In genomic region chr9:129306318-129306973, GRCh38 we compare ENCODE assay signal across 22 cellular contexts.
A peak's percentile ranks its signal among the peaks of the same experiment; 100 is the strongest.
DNase-seq lines count a peak whose midpoint lies in the region; ATAC-seq, FAIRE-seq and TF ChIP-seq lines count a peak whose summit lies in the region.
"Had no signal": no experiment of that assay in that cellular context is flagged by ENCODE, and none has a peak within 500 bp of the region (broad histone marks: within the 10 kb centered on the region; RNA-seq: fewer than 3 reads in every experiment).

No MANE protein-coding gene starts in this region.

- H3K4me3 ChIP-seq in right atrium auricular region (no peak overlapping the region), coronary artery (no peak overlapping the region), neuronal stem cell (ENCODE audit: low read length in 2 of 2) (no peak overlapping the region)
- H3K4me3 ChIP-seq: cardiac muscle cell, left lung had no signal

- WGBS in neuronal stem cell (ENCODE audit: extremely low coverage in 2 of 2, insufficient read length in 2 of 2, insufficient replicate concordance in 1 of 2), 2 donors, result no CpG with 5 or more reads among the region's 13 CpGs

- H3K27ac ChIP-seq in right atrium auricular region (no peak overlapping the region), coronary artery (no peak overlapping the region), neuronal stem cell (replicated peaks; ENCODE audit: low read length) (no peak overlapping the region)
- H3K27ac ChIP-seq: cardiac muscle cell, left lung had no signal

- H3K18ac ChIP-seq in neuronal stem cell (ENCODE audit: low read length), result peak overlapping the region; percentile 76

- H3K4me1 ChIP-seq in right atrium auricular region, result no peaks in the 10 kb centered on the region
- H3K4me1 ChIP-seq in neuronal stem cell (ENCODE audit: control insufficient read depth in 2 of 2, insufficient read depth in 1 of 2, low read depth in 1 of 2, low read length in 2 of 2), result peaks cover 0 to 1% of the 10 kb centered on the region in 2 donors
- H3K4me1 ChIP-seq: left lung had no signal

- no peak for FAIRE-seq in HTR-8/SVneo (lab: Jason Lieb, UNC)
- FAIRE-seq: endothelial cell of umbilical vein had no signal

- H2BK12ac ChIP-seq in neuronal stem cell (ENCODE audit: low read length), result peak overlapping the region; percentile 65

- peak overlapping the region; percentile 6 for H3K23ac ChIP-seq in neuronal stem cell (ENCODE audit: low read depth, low read length, poor library complexity)

- H3K9ac ChIP-seq in neuronal stem cell (ENCODE audit: low read depth, low read length, poor library complexity), result no peak overlapping the region

- no peak overlapping the region for H2BK120ac ChIP-seq in neuronal stem cell (ENCODE audit: low read depth, low read length)

- H3K14ac ChIP-seq in neuronal stem cell (ENCODE audit: low read length), result no peak overlapping the region

- peaks cover 2% of the 10 kb centered on the region for H3K4me1 Mint-ChIP-seq in T-helper 2 cell treated with Interferon-gamma antibody and Interleukin-4, amounts not matched to agents 5 μg/mL and 100 μg/mL, for 36 hours (ENCODE audit: low read depth)
- H3K4me1 Mint-ChIP-seq: CD14-positive monocyte, nephron had no signal

- H3K9me3 ChIP-seq in right atrium auricular region (peaks cover 0 to 4% of the 10 kb centered on the region in 2 donors), neuronal stem cell (replicated peaks in 1 of 2; ENCODE audit: control insufficient read depth in 2 of 2, insufficient read depth in 1 of 2, low read depth in 1 of 2, low read length in 2 of 2) (peaks cover 6 to 18% of the 10 kb centered on the region in 2 donors)

- no peak overlapping the region for H2AFZ ChIP-seq in neuronal stem cell (ENCODE audit: low read length)

- H2AK5ac ChIP-seq in neuronal stem cell (ENCODE audit: low read depth, low read length), result no peak overlapping the region

- H3K27ac Mint-ChIP-seq in T-helper 2 cell treated with Interferon-gamma antibody and Interleukin-4, amounts not matched to agents 5 μg/mL and 100 μg/mL, for 36 hours, result no peak overlapping the region
- H3K27ac Mint-ChIP-seq: activated T-helper 2 cell treated with anti-CD3 and anti-CD28 coated beads, Interferon-gamma antibody, Interleukin-2, Interleukin-4, amounts not matched to agents 10 μg/mL and 5 μg/mL and 100 μg/mL, durations not matched to agents 14 hours and 24 hours and 36 hours; H9 had no signal

- H4K8ac ChIP-seq in neuronal stem cell (ENCODE audit: low read depth, low read length), result no peak overlapping the region

- H3K79me1 ChIP-seq in neuronal stem cell (ENCODE audit: low read depth, low read length), result no peaks in the 10 kb centered on the region

- H3K27me3 ChIP-seq in right atrium auricular region (no peaks in the 10 kb centered on the region), neuronal stem cell (ENCODE audit: control insufficient read depth in 3 of 3, insufficient read depth in 3 of 3, low read depth in 1 of 3, low read length in 3 of 3) (no peaks in the 10 kb centered on the region)
- H3K27me3 ChIP-seq: cardiac muscle cell, left lung had no signal

- no peak overlapping the region for H2BK5ac ChIP-seq in neuronal stem cell (ENCODE audit: low read length)

- TF ChIP-seq CTCF in right atrium auricular region (IDR thresholded peaks at IDR 0.05), result no peak
- TF ChIP-seq CTCF in coronary artery (IDR thresholded peaks at IDR 0.05), result no peak

- H3K4me3 Mint-ChIP-seq in T-helper 2 cell treated with Interferon-gamma antibody and Interleukin-4, amounts not matched to agents 5 μg/mL and 100 μg/mL, for 36 hours, result no peak overlapping the region
- H3K4me3 Mint-ChIP-seq: CD14-positive monocyte, H9, nephron had no signal

- ATAC-seq in Right ventricle myocardium superior (ENCODE audit: poor library complexity) (no peak), HG03175 (IDR thresholded peaks at IDR 0.05; ENCODE audit: unreplicated experiment) (no peak)
- ATAC-seq: left lung had no signal

- DNase-seq in right atrium auricular region (ENCODE audit: low spot score), result peak; percentile 18
- DNase-seq in Right ventricle myocardium superior, result no peak
- DNase-seq in coronary artery (ENCODE audit: low spot score), result peak; percentile 36
- no peak for DNase-seq in neuronal stem cell (ENCODE audit: low spot score)
- DNase-seq in NCI-H2227 (lab: John Stamatoyannopoulos, UW; ENCODE audit: unreplicated experiment), result no peak
- DNase-seq in T-helper 2 cell treated with Interferon-gamma antibody and Interleukin-4, amounts not matched to agents 5 μg/mL and 100 μg/mL, for 36 hours (ENCODE audit: low spot score), result no peak
- DNase-seq in HTR-8/SVneo (ENCODE audit: insufficient read length, low spot score), result no peak
- DNase-seq: activated CD4-positive, alpha-beta T cell treated with anti-CD3 and anti-CD28 coated beads for 1 hour; amniotic stem cell; glutamatergic neuron; H9; midbrain; NCI-H1694; NCI-H2171 treated with DMSO at 0.1 percent for 48 hours; NCI-H748 treated with DMSO at 0.1 percent for 48 hours had no signal

- H3K36me3 Mint-ChIP-seq in T-helper 2 cell treated with Interferon-gamma antibody and Interleukin-4, amounts not matched to agents 5 μg/mL and 100 μg/mL, for 36 hours (ENCODE audit: low read depth), result peaks cover 2% of the 10 kb centered on the region
- H3K36me3 Mint-ChIP-seq: CD14-positive monocyte had no signal

- intact Hi-C loops in Right ventricle myocardium superior (cut with DNase I), result no loop called here

- no peak overlapping the region for H3K4me2 ChIP-seq in neuronal stem cell (ENCODE audit: insufficient read depth, low read length, poor library complexity, severe bottlenecking)

- peaks cover 14% of the 10 kb centered on the region for H3K9me3 Mint-ChIP-seq in T-helper 2 cell treated with Interferon-gamma antibody and Interleukin-4, amounts not matched to agents 5 μg/mL and 100 μg/mL, for 36 hours

- H3K36me3 ChIP-seq in right atrium auricular region (no peaks in the 10 kb centered on the region), neuronal stem cell (replicated peaks in 1 of 2; ENCODE audit: control insufficient read depth in 2 of 2, insufficient read depth in 2 of 2, low read length in 2 of 2) (no peaks in the 10 kb centered on the region)
- H3K36me3 ChIP-seq: cardiac muscle cell, left lung had no signal

- H3K27me3 Mint-ChIP-seq in T-helper 2 cell treated with Interferon-gamma antibody and Interleukin-4, amounts not matched to agents 5 μg/mL and 100 μg/mL, for 36 hours (ENCODE audit: low read depth), result peaks cover 7% of the 10 kb centered on the region

- no peak overlapping the region for H2BK15ac ChIP-seq in neuronal stem cell (ENCODE audit: low read length)

- no peak overlapping the region for H3K4ac ChIP-seq in neuronal stem cell (ENCODE audit: low read length)

- H4K91ac ChIP-seq in neuronal stem cell (ENCODE audit: low read depth, low read length, poor library complexity), result no peak overlapping the region

Comparison
In these comparisons a context has a peak if more than half of its experiments do, and no peak if none do; other contexts are left out.
1. DNase-seq: peak in right atrium auricular region (single experiment) and coronary artery (single experiment); none in Right ventricle myocardium superior (single experiment), neuronal stem cell (single experiment), NCI-H2227 (single experiment), T-helper 2 cell treated with Interferon-gamma antibody and Interleukin-4, amounts not matched to agents 5 μg/mL and 100 μg/mL, for 36 hours (single experiment) and HTR-8/SVneo (single experiment).